ENCODE assay signal across 1 cellular context in the genomic region with DNA sequence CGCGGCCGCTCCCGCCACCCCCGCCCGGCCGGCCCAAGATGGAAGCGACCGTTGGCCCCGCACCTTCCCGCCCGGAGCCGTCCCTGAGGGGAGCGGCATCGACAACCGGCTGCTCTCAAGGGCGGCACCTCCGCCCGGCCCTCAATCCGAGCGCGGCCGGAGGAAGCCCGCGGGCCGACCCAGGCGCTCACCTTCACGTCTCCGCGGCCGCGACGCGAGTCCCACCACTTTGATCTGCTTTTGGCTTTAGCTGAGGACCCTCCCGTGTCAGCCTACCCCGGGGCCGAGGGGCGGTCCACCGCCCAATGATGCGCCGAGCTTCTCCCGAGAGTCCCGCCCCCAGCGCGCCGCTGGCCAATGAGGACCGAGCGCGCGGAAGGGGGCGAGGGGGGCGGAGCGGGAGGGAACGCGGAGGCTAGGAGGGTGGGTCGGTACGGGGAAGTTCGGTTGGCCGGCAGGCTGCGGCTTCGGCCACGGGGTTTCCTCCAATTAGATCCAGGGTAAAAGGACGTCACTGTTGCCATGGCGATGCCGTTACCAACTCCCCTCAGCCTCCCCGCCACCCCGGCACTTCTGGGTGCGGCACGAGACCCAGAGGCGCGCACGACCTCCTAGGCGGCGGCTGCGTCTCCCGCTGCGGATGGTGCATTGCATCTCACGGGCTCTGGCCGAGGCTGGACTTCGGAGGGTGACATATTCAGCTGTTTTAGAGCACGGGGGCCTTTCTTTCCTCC.
TF ChIP-seq lines count a peak whose summit lies in the region.

Gene YWHAQ, minus strand, starts transcription at position 248 of the 734 bp plus-strand sequence. CDS start 545 bp downstream, outside the sequence.

TF ChIP-seq in A549, 52 proteins besides CTCF, POLR2A, EP300 and RAD21 (continued from another document):
- TF ChIP-seq, protein P1, sequence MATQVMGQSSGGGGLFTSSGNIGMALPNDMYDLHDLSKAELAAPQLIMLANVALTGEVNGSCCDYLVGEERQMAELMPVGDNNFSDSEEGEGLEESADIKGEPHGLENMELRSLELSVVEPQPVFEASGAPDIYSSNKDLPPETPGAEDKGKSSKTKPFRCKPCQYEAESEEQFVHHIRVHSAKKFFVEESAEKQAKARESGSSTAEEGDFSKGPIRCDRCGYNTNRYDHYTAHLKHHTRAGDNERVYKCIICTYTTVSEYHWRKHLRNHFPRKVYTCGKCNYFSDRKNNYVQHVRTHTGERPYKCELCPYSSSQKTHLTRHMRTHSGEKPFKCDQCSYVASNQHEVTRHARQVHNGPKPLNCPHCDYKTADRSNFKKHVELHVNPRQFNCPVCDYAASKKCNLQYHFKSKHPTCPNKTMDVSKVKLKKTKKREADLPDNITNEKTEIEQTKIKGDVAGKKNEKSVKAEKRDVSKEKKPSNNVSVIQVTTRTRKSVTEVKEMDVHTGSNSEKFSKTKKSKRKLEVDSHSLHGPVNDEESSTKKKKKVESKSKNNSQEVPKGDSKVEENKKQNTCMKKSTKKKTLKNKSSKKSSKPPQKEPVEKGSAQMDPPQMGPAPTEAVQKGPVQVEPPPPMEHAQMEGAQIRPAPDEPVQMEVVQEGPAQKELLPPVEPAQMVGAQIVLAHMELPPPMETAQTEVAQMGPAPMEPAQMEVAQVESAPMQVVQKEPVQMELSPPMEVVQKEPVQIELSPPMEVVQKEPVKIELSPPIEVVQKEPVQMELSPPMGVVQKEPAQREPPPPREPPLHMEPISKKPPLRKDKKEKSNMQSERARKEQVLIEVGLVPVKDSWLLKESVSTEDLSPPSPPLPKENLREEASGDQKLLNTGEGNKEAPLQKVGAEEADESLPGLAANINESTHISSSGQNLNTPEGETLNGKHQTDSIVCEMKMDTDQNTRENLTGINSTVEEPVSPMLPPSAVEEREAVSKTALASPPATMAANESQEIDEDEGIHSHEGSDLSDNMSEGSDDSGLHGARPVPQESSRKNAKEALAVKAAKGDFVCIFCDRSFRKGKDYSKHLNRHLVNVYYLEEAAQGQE (IDR thresholded peaks at IDR 0.05), result peak; percentile 33; the same call in 1 of the 2 replicates
- peak; percentile 99 for TF ChIP-seq BHLHE40 (IDR thresholded peaks at IDR 0.05; ENCODE audit: low read depth, low read length)
- TF ChIP-seq TFCP2L1 (CRISPR knock-in tag; IDR thresholded peaks at IDR 0.05), result peak; percentile 36; the same call in 1 of the 2 replicates
- peak; percentile 86 for TF ChIP-seq PBX3 (IDR thresholded peaks at IDR 0.05)
- no peak for TF ChIP-seq HES2 (IDR thresholded peaks at IDR 0.05)
- TF ChIP-seq MYC (IDR thresholded peaks at IDR 0.05; ENCODE audit: borderline replicate concordance, low read length), result peak; percentile 81; the same call in 1 of the 2 replicates
- TF ChIP-seq JUN (IDR thresholded peaks at IDR 0.05), result peak; percentile 95 to 98
- TF ChIP-seq, protein P2, sequence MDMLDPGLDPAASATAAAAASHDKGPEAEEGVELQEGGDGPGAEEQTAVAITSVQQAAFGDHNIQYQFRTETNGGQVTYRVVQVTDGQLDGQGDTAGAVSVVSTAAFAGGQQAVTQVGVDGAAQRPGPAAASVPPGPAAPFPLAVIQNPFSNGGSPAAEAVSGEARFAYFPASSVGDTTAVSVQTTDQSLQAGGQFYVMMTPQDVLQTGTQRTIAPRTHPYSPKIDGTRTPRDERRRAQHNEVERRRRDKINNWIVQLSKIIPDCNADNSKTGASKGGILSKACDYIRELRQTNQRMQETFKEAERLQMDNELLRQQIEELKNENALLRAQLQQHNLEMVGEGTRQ (IDR thresholded peaks at IDR 0.05), result peak; percentile 62; the same call in 1 of the 2 replicates
- no peak for TF ChIP-seq HOXB13 (CRISPR knock-in tag; IDR thresholded peaks at IDR 0.05; ENCODE audit: low read depth)
- TF ChIP-seq RARB (CRISPR knock-in tag; IDR thresholded peaks at IDR 0.05), result 0 out of 2 replicates have a peak, but pooled peaks have one; percentile 16
- TF ChIP-seq CHD4 (IDR thresholded peaks at IDR 0.05; ENCODE audit: borderline replicate concordance), result no peak
- TF ChIP-seq, protein P3, sequence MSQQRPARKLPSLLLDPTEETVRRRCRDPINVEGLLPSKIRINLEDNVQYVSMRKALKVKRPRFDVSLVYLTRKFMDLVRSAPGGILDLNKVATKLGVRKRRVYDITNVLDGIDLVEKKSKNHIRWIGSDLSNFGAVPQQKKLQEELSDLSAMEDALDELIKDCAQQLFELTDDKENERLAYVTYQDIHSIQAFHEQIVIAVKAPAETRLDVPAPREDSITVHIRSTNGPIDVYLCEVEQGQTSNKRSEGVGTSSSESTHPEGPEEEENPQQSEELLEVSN (IDR thresholded peaks at IDR 0.05; ENCODE audit: borderline replicate concordance, low read depth), result peak; percentile 76; the same call in 1 of the 2 replicates
- TF ChIP-seq PHF8 (IDR thresholded peaks at IDR 0.05; ENCODE audit: borderline replicate concordance, low read depth), result peak; percentile 86
TF ChIP-seq in A549: peak in this region for 15.
